ENCODE assay signal across 8 cellular contexts in genomic region chr12:27652174-27652763, GRCh38. TPM values are rescaled to one million over a fixed set of nuclear protein-coding genes. Genes with fewer than 3 reads are reported as not detected.
DNase-seq lines count a peak whose midpoint lies in the region; ATAC-seq and TF ChIP-seq lines count a peak whose summit lies in the region.

No MANE protein-coding gene starts in this region.

- no peaks in the 10 kb centered on the region for H3K36me3 Mint-ChIP-seq in CD14-positive monocyte

- ATAC-seq in GM18868 (IDR thresholded peaks at IDR 0.05; ENCODE audit: unreplicated experiment) (peak; percentile 45), GM18511 (IDR thresholded peaks at IDR 0.05; ENCODE audit: unreplicated experiment) (no peak), GM19397 (IDR thresholded peaks at IDR 0.05; ENCODE audit: unreplicated experiment) (no peak)

- no peaks in the 10 kb centered on the region for H3K9me3 Mint-ChIP-seq in CD14-positive monocyte

- peaks cover 5% of the 10 kb centered on the region for H3K4me1 Mint-ChIP-seq in CD14-positive monocyte

- no peak overlapping the region for H3K4me3 Mint-ChIP-seq in CD14-positive monocyte

- no peak overlapping the region for H3K27ac Mint-ChIP-seq in CD14-positive monocyte

- intact Hi-C loops in CD14-positive monocyte (cut with micrococcal nuclease) = no loop called here

- TF ChIP-seq CTCF in CD14-positive monocyte (IDR thresholded peaks at IDR 0.05) (peak; percentile 97), foreskin fibroblast (IDR thresholded peaks at IDR 0.05; ENCODE audit: low read depth, low read length) (peak; percentile 84)

- no peaks in the 10 kb centered on the region for H3K27me3 Mint-ChIP-seq in CD14-positive monocyte (ENCODE audit: low read depth in 3 of 3)

- DNase-seq in CD14-positive monocyte (ENCODE audit: low spot score) (no peak), NCI-H2196 (lab: John Stamatoyannopoulos, UW; ENCODE audit: unreplicated experiment) (peak; percentile 98), foreskin fibroblast (peak; percentile 69 to 92), non-pigmented ciliary epithelial cell (ENCODE audit: low read depth) (peak; percentile 55)
- DNase-seq in activated CD4-positive, alpha-beta T cell treated with anti-CD3 and anti-CD28 coated beads for 4 hours = peak; percentile 23 to 48

- H3K4me3 ChIP-seq in foreskin fibroblast (ENCODE audit: low read depth in 1 of 2, low read length in 2 of 2) = no peak overlapping the region

RNA-seq across cellular contexts. Expression of gene REP15, which starts 44.0 kb away (rescaled TPM):
- polyA plus RNA-seq in CD14-positive monocyte = not detected

RNA-seq across cellular contexts. Expression of gene MRPS35, which starts 58.4 kb away (rescaled TPM):
- polyA plus RNA-seq in CD14-positive monocyte = 10 to 100 TPM; 46.1 to 51.8 TPM
